ENCODE assay signal across 8 cellular contexts in genomic region chr1:150009604-150010387, GRCh38. TPM values are rescaled to one million over a fixed set of nuclear protein-coding genes. Genes with fewer than 3 reads are reported as not detected.
DNase-seq lines count a peak whose midpoint lies in the region; ATAC-seq, FAIRE-seq and TF ChIP-seq lines count a peak whose summit lies in the region.

No MANE protein-coding gene starts in this region.

- peak overlapping the region; percentile 92 for H3K27ac ChIP-seq in foreskin keratinocyte
- H3K27ac ChIP-seq in neural progenitor cell, result peak overlapping the region; percentile 96
- peak overlapping the region; percentile 96 for H3K27ac ChIP-seq in substantia nigra (ENCODE audit: low read depth, low read length, poor library complexity, severe bottlenecking)

- no peak for TF ChIP-seq CTCF in foreskin keratinocyte (conservative IDR thresholded peaks at IDR 0.05)
- TF ChIP-seq CTCF in neural progenitor cell (IDR thresholded peaks at IDR 0.05), result no peak

- FAIRE-seq in GM18507 (lab: Jason Lieb, UNC), result peak; percentile 60

- no peaks in the 10 kb centered on the region for H3K9me3 ChIP-seq in neural progenitor cell (ENCODE audit: low read depth)

- DNase-seq in GM18507 (ENCODE audit: extremely low spot score, insufficient read length, low read depth), result no peak
- peak; percentile 92 for DNase-seq in RKO (ENCODE audit: low spot score)
- DNase-seq in activated effector memory CD4-positive, alpha-beta T cell treated with Interleukin-2 at 50 U/mL for 16 hours, result peak; percentile 7
- DNase-seq in foreskin keratinocyte, result peak; percentile 49 to 71
- peak; percentile 67 for DNase-seq in neural progenitor cell (ENCODE audit: low spot score)
- peak in 28 of 49 donors; percentile 1 to 83 (median 19) for DNase-seq in substantia nigra (lab: John Stamatoyannopoulos, UW)
- no peak for DNase-seq in mesenteric fat pad (ENCODE audit: low spot score)

- H3K27me3 Mint-ChIP-seq in neural progenitor cell (ENCODE audit: insufficient read depth, low read depth), result peaks cover 4% of the 10 kb centered on the region

- H3K27ac Mint-ChIP-seq in neural progenitor cell, result peak overlapping the region; percentile 96

- no peaks in the 10 kb centered on the region for H3K9me3 Mint-ChIP-seq in neural progenitor cell

- H3K4me1 ChIP-seq in foreskin keratinocyte (peaks cover 23% of the 10 kb centered on the region), neural progenitor cell (peaks cover 9% of the 10 kb centered on the region)

- H4K20me1 ChIP-seq in neural progenitor cell (ENCODE audit: low read depth), result peaks cover 44% of the 10 kb centered on the region

- no peaks in the 10 kb centered on the region for H3K27me3 ChIP-seq in foreskin keratinocyte
- no peaks in the 10 kb centered on the region for H3K27me3 ChIP-seq in neural progenitor cell

- ATAC-seq in HG03175 (IDR thresholded peaks at IDR 0.05; ENCODE audit: unreplicated experiment), result peak; percentile 15
- peak; percentile 62 for ATAC-seq in foreskin keratinocyte

- H3K4me1 Mint-ChIP-seq in neural progenitor cell, result peaks cover 21% of the 10 kb centered on the region

- peak overlapping the region; percentile 88 for H3K9ac ChIP-seq in neural progenitor cell

- H3K4me2 ChIP-seq in neural progenitor cell, result peak overlapping the region; percentile 96

- peaks cover 53% of the 10 kb centered on the region for H3K79me2 ChIP-seq in neural progenitor cell (ENCODE audit: low read depth)

- H3K36me3 Mint-ChIP-seq in neural progenitor cell, result peaks cover 2% of the 10 kb centered on the region

- H3K36me3 ChIP-seq in neural progenitor cell, result no peaks in the 10 kb centered on the region

- H3K4me3 Mint-ChIP-seq in neural progenitor cell, result peak overlapping the region; percentile 94

- H3F3A ChIP-seq in neural progenitor cell (ENCODE audit: low read depth), result peaks cover 19% of the 10 kb centered on the region

- peak overlapping the region; percentile 98 for H2AFZ ChIP-seq in neural progenitor cell (replicated peaks)

- H3K4me3 ChIP-seq in neural progenitor cell, result peak overlapping the region; percentile 89

RNA-seq across cellular contexts. Expression of gene OTUD7B, which starts 0.7 kb away (rescaled TPM):
- total RNA-seq in foreskin keratinocyte, result 11.5 and 11.7 TPM in 2 replicates
- polyA plus RNA-seq in foreskin keratinocyte, result 1.9 and 2.1 TPM in 2 replicates
- 10.7 and 15.5 TPM in 2 replicates for total RNA-seq in neural progenitor cell (ENCODE audit: low replicate concordance)
- 36.6 TPM for total RNA-seq in mesenteric fat pad

RNA-seq across cellular contexts. Expression of gene VPS45, which starts 57.8 kb away (rescaled TPM):
- 24.8 and 28.3 TPM in 2 replicates for total RNA-seq in foreskin keratinocyte
- polyA plus RNA-seq in foreskin keratinocyte, result 17.3 and 18.7 TPM in 2 replicates
- 46.5 and 68.7 TPM in 2 replicates for total RNA-seq in neural progenitor cell (ENCODE audit: low replicate concordance)
- 35.5 TPM for total RNA-seq in mesenteric fat pad

Comparison
In these comparisons a context has a peak if more than half of its experiments do, and no peak if none do; other contexts are left out.
1. DNase-seq: peak in RKO (single experiment), activated effector memory CD4-positive, alpha-beta T cell treated with Interleukin-2 at 50 U/mL for 16 hours (single experiment), foreskin keratinocyte (2 of 2), neural progenitor cell (single experiment) and substantia nigra (28 of 49); none in GM18507 (single experiment) and mesenteric fat pad (single experiment).
2. Peak in every context shown above with its lines, with median percentiles within 50 percentile points of each other: H3K27ac ChIP-seq.